5 cellular contexts compared by ENCODE assay signal in the genomic region with DNA sequence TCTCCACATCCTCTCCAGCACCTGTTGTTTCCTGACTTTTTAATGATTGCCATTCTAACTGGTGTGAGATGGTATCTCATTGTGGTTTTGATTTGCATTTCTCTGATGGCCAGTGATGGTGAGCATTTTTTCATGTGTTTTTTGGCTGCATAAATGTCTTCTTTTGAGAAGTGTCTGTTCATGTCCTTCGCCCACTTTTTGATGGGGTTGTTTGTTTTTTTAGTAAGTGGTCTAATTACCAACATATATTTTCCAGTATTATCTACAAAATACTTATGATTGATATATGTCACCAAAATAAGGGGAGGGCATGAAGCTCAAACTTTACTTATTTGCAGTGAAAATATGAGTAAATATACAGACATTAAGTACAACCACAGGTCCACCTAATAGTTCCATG. TPM values are rescaled to one million over a fixed set of nuclear protein-coding genes. Genes with fewer than 3 reads are reported as not detected.
"Had no signal": no experiment of that assay in that cellular context is flagged by ENCODE, and none has a peak within 500 bp of the region (broad histone marks: within the 10 kb centered on the region; RNA-seq: fewer than 3 reads in every experiment).

No MANE protein-coding gene starts in this region.

RNA-seq across cellular contexts. Expression of gene FBLL1, which starts 45.1 kb away (rescaled TPM):
- total RNA-seq: activated naive CD8-positive, alpha-beta T cell treated with anti-CD3 and anti-CD28 coated beads, Interleukin-2, amount 10 ng/mL, durations not matched to agents 7 days and 5 days; activated T-helper 2 cell treated with anti-CD3 and anti-CD28 coated beads, Interferon-gamma antibody, Interleukin-2, Interleukin-4, amounts not matched to agents 10 μg/mL and 5 μg/mL and 100 μg/mL, durations not matched to agents 14 hours and 24 hours and 36 hours; ascending aorta; bronchial epithelial cell had no signal
- polyA plus RNA-seq: cardiac muscle cell had no signal
